Comparison of ENCODE assay signal across 1 cellular context in the genomic region with DNA sequence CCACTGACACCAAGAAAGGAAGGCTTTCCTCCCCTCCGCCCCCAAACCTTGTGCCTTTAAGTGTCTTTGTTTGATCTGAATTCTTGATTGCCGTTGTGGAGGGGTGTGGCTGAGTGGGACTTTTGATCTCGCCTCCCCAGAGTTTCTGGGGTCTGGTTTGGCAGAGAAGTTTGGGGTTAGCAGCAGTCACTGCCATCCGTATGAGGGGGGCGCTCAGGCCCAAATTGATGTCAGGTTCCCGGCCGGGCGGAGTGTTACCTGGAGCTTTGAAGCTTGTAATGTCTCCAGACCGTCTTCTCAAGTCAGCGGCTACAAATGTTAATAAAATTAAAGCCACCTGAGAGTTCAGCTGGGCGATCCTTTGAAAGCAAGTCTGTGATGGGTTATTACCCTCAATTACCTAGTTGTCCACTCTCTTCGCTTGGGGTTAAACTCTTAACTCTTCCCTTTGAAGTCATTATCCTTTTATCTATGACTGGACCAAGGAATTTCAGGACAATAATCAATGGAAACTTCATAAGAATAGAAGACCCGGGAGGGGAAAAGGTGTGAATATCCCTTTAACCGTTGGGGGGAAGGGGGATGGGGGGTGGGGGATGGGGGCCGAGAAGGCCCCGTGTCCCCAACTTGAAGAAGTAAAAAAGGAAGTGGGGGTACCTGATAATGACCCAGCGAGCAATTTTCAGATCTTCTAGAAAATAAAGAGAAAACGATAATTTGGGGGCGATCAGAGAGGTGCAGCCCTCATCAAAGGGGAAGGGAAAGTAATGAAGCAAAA.
TF ChIP-seq lines count a peak whose summit lies in the region.

No MANE protein-coding gene starts in this region.

TF ChIP-seq in IMR-90, 13 proteins besides CTCF, POLR2A, EP300 and RAD21 (continued from another document):
- TF ChIP-seq, protein P1, sequence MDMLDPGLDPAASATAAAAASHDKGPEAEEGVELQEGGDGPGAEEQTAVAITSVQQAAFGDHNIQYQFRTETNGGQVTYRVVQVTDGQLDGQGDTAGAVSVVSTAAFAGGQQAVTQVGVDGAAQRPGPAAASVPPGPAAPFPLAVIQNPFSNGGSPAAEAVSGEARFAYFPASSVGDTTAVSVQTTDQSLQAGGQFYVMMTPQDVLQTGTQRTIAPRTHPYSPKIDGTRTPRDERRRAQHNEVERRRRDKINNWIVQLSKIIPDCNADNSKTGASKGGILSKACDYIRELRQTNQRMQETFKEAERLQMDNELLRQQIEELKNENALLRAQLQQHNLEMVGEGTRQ (IDR thresholded peaks at IDR 0.05; ENCODE audit: low read depth, low read length): no peak
- TF ChIP-seq CHD1 (IDR thresholded peaks at IDR 0.05; ENCODE audit: low read depth, low read length): no peak
- TF ChIP-seq MAFK (IDR thresholded peaks at IDR 0.05; ENCODE audit: low read depth, low read length): no peak
- TF ChIP-seq BHLHE40 (IDR thresholded peaks at IDR 0.05; ENCODE audit: low read depth, low read length): no peak
- no peak for TF ChIP-seq NFE2L2 (IDR thresholded peaks at IDR 0.05; ENCODE audit: low read depth, low read length)
- no peak for TF ChIP-seq CEBPB (IDR thresholded peaks at IDR 0.05; ENCODE audit: low read depth, low read length)
